In the genomic region with DNA sequence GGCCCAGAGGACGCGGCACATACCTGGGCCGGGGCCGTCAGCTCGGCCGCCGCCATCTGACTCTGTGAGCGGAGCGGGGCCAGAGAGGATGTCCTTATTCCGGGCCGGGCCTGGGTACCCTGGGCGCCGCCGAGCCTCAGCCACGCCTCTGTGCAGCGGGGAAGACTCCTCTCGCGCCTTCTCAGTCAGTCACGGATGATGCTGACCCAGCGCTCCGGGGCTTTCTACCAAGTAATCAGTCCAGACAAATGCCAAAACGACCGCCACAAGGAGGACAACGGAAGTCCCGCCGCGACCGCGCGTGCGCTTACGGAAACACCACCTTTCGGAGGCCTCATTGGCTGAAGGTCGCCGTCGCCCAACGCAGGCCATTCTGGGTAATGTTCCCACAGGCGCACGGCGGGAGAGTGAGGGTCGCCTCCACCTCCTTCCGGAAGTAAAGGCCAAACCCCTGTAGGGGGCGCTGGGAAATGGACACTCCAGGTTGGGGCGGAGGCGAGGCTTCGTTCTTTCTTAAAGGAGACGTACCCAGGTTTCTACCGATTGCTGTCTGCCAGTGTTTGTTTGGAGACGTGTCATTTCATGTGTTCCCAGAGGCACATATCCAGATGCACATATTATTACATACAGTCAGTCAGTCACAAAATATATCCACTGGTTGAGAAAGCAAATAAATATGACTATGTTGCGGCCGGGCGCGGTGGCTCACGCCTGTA, we compare ENCODE assay signal across 8 cellular contexts. TPM values are rescaled to one million over a fixed set of nuclear protein-coding genes. Genes with fewer than 3 reads are reported as not detected.
DNase-seq lines count a peak whose midpoint lies in the region; ATAC-seq and TF ChIP-seq lines count a peak whose summit lies in the region.

A gene (minus strand): TSS at position 288 of the 716 bp plus-strand sequence. CDS start 232 bp downstream, at position 56.

- intact Hi-C loops in head of caudate nucleus (cut with DNase I) (loop anchor here (10.0 kb wide), 1 partner anchor 207 kb away; a partner anchor contains a TSS), testis (cut with DNase I; ENCODE audit: low total_unique reads) (no loop called here)

- H4K20me1 ChIP-seq in DND-41 (ENCODE audit: insufficient read depth, low read length) (peaks cover 14% of the 10 kb centered on the region; the same call in 1 of the 2 replicates), Karpas-422 (ENCODE audit: insufficient read depth, low read depth, low read length) (no peaks in the 10 kb centered on the region), osteoblast (ENCODE audit: insufficient read depth, low read length) (no peaks in the 10 kb centered on the region)

- H3K27ac Mint-ChIP-seq in activated naive CD8-positive, alpha-beta T cell treated with anti-CD3 and anti-CD28 coated beads, Interleukin-2, amount 10 ng/mL, durations not matched to agents 7 days and 5 days, result peak within 1 kb of the TSS; percentile 92

- POLR2A ChIA-PET in activated naive CD8-positive, alpha-beta T cell treated with anti-CD3 and anti-CD28 coated beads, Interleukin-2, amount 10 ng/mL, durations not matched to agents 7 days and 5 days (lab: Charles Lee), result no interaction called here

- TF ChIP-seq POLR2A in testis (IDR thresholded peaks at IDR 0.05), result no peak

- H3K36me3 ChIP-seq in DND-41 (ENCODE audit: insufficient read depth, low read length) (peaks cover 32% of the 10 kb centered on the region), Karpas-422 (ENCODE audit: insufficient read depth, low read length) (peaks cover 10% of the 10 kb centered on the region), SK-N-MC (ENCODE audit: insufficient read depth, low read length) (peaks cover 17% of the 10 kb centered on the region), osteoblast (ENCODE audit: insufficient read depth, low read length) (peaks cover 6% of the 10 kb centered on the region), testis (ENCODE audit: low read depth, missing control alignments) (no peaks in the 10 kb centered on the region)

- peaks cover 9% of the 10 kb centered on the region for H3K9me3 ChIP-seq in DND-41 (ENCODE audit: insufficient read depth, low read length, severe bottlenecking)
- H3K9me3 ChIP-seq in Karpas-422 (ENCODE audit: low read length), result peaks cover 57% of the 10 kb centered on the region
- peaks cover 11% of the 10 kb centered on the region for H3K9me3 ChIP-seq in SK-N-MC (ENCODE audit: low read depth, low read length)
- peaks cover under 1% of the 10 kb centered on the region for H3K9me3 ChIP-seq in osteoblast (ENCODE audit: low read depth, low read length)
- no peaks in the 10 kb centered on the region for H3K9me3 ChIP-seq in testis

- H3K36me3 Mint-ChIP-seq in activated naive CD8-positive, alpha-beta T cell treated with anti-CD3 and anti-CD28 coated beads, Interleukin-2, amount 10 ng/mL, durations not matched to agents 7 days and 5 days, result peaks cover 36% of the 10 kb centered on the region

- no peaks in the 10 kb centered on the region for H3K9me2 ChIP-seq in Karpas-422 (replicated peaks; ENCODE audit: insufficient read depth, low read length)

- ATAC-seq in DND-41 (ENCODE audit: insufficient read depth, low read depth) (peak; percentile 99), GM21717 (IDR thresholded peaks at IDR 0.05; ENCODE audit: unreplicated experiment) (peak; percentile 82)
- peak; percentile 96 for ATAC-seq in activated naive CD8-positive, alpha-beta T cell treated with anti-CD3 and anti-CD28 coated beads, Interleukin-2, amount 10 ng/mL, durations not matched to agents 7 days and 5 days (ENCODE audit: low read depth)

- H3K4me3 ChIP-seq in DND-41 (ENCODE audit: low read depth in 1 of 2, low read length in 2 of 2), result peak within 1 kb of the TSS; percentile 78 to 85
- peak within 1 kb of the TSS; percentile 73 for H3K4me3 ChIP-seq in Karpas-422 (ENCODE audit: low read length)
- H3K4me3 ChIP-seq in SK-N-MC, result peak within 1 kb of the TSS; percentile 85
- H3K4me3 ChIP-seq in osteoblast (ENCODE audit: insufficient read depth, low read length), result peak within 1 kb of the TSS; percentile 94
- H3K4me3 ChIP-seq in testis, result peak within 1 kb of the TSS; percentile 73 to 95

- 7 to 8% methylated on average over 19 to 54 of the region's 54 CpGs for WGBS in testis, 2 donors

- peaks cover 20% of the 10 kb centered on the region for H3K9me3 Mint-ChIP-seq in activated naive CD8-positive, alpha-beta T cell treated with anti-CD3 and anti-CD28 coated beads, Interleukin-2, amount 10 ng/mL, durations not matched to agents 7 days and 5 days

- H3K9ac ChIP-seq in DND-41 (ENCODE audit: low read depth, low read length) (peak within 1 kb of the TSS; percentile 77), Karpas-422 (ENCODE audit: low read length) (peak within 1 kb of the TSS; percentile 74), SK-N-MC (ENCODE audit: insufficient read length) (peak within 1 kb of the TSS; percentile 90)

- H3K4me1 ChIP-seq in DND-41 (ENCODE audit: insufficient read depth, low read length) (peaks cover 33% of the 10 kb centered on the region), Karpas-422 (ENCODE audit: low read length) (peaks cover 6% of the 10 kb centered on the region; the same call in 1 of the 2 replicates), osteoblast (ENCODE audit: insufficient read depth, low read length) (peaks cover 7% of the 10 kb centered on the region), testis (peaks cover 12% of the 10 kb centered on the region)

- H3K4me3 Mint-ChIP-seq in activated naive CD8-positive, alpha-beta T cell treated with anti-CD3 and anti-CD28 coated beads, Interleukin-2, amount 10 ng/mL, durations not matched to agents 7 days and 5 days, result peak within 1 kb of the TSS; percentile 95

- H3K27me3 Mint-ChIP-seq in activated naive CD8-positive, alpha-beta T cell treated with anti-CD3 and anti-CD28 coated beads, Interleukin-2, amount 10 ng/mL, durations not matched to agents 7 days and 5 days, result no peaks in the 10 kb centered on the region

- peaks cover 15% of the 10 kb centered on the region for H3K4me1 Mint-ChIP-seq in activated naive CD8-positive, alpha-beta T cell treated with anti-CD3 and anti-CD28 coated beads, Interleukin-2, amount 10 ng/mL, durations not matched to agents 7 days and 5 days

- H3K4me2 ChIP-seq in DND-41 (ENCODE audit: insufficient read depth, low read length) (peak within 1 kb of the TSS; percentile 93), Karpas-422 (ENCODE audit: low read depth, low read length, poor library complexity, severe bottlenecking) (peak within 1 kb of the TSS; percentile 63), osteoblast (ENCODE audit: insufficient read depth, low read length) (peak within 1 kb of the TSS; percentile 77)

- H2AFZ ChIP-seq in DND-41 (ENCODE audit: low read depth, low read length) (peak within 1 kb of the TSS; percentile 87), Karpas-422 (ENCODE audit: low read length) (no peak within 1 kb of the TSS), osteoblast (ENCODE audit: low read length) (peak within 1 kb of the TSS; percentile 86)

- TF ChIP-seq CTCF in DND-41 (IDR thresholded peaks at IDR 0.05; ENCODE audit: borderline replicate concordance, extremely low read depth, low read length, poor library complexity, severe bottlenecking), result peak; percentile 94
- peak; percentile 58 for TF ChIP-seq CTCF in osteoblast (IDR thresholded peaks at IDR 0.05; ENCODE audit: extremely low read depth, low read depth, low read length)
- TF ChIP-seq CTCF in testis (IDR thresholded peaks at IDR 0.05), result peak; percentile 40 to 84 (median 74)

- peak; percentile 98 for DNase-seq in DND-41
- peak; percentile 93 for DNase-seq in Karpas-422
- peak; percentile 74 for DNase-seq in SK-N-MC (ENCODE audit: low read depth, low spot score)
- DNase-seq in activated naive CD8-positive, alpha-beta T cell treated with anti-CD3 and anti-CD28 coated beads, Interleukin-2, amount 10 ng/mL, durations not matched to agents 7 days and 5 days, result peak; percentile 88
- peak; percentile 91 to 99 (median 96) for DNase-seq in head of caudate nucleus
- DNase-seq in osteoblast (ENCODE audit: insufficient read length, low spot score, missing footprints), result peak; percentile 96
- DNase-seq in testis, result peak; percentile 97

- H3K27me3 ChIP-seq in DND-41 (ENCODE audit: insufficient read depth, low read length, poor library complexity), result no peaks in the 10 kb centered on the region
- H3K27me3 ChIP-seq in Karpas-422 (ENCODE audit: low read length), result peaks cover 2% of the 10 kb centered on the region; the same call in 1 of the 2 replicates
- no peaks in the 10 kb centered on the region for H3K27me3 ChIP-seq in osteoblast (ENCODE audit: insufficient read depth, low read length)
- no peaks in the 10 kb centered on the region for H3K27me3 ChIP-seq in testis

- H3K27ac ChIP-seq in DND-41 (ENCODE audit: low read length), result peak within 1 kb of the TSS; percentile 81
- no peak within 1 kb of the TSS for H3K27ac ChIP-seq in Karpas-422 (ENCODE audit: low read length)
- H3K27ac ChIP-seq in SK-N-MC, result peak within 1 kb of the TSS; percentile 33; the same call in 1 of the 2 replicates
- peak within 1 kb of the TSS; percentile 45 for H3K27ac ChIP-seq in osteoblast (ENCODE audit: low read depth, low read length)
- H3K27ac ChIP-seq in testis, result peak within 1 kb of the TSS; percentile 55 to 74

- H3K79me2 ChIP-seq in DND-41 (ENCODE audit: insufficient read depth, low read length) (peaks cover 56% of the 10 kb centered on the region), Karpas-422 (ENCODE audit: low read length) (peaks cover 27% of the 10 kb centered on the region), osteoblast (ENCODE audit: insufficient read depth, low read length) (peaks cover 40% of the 10 kb centered on the region)

RNA-seq across cellular contexts. Expression of the gene that starts here (rescaled TPM):
- 0.75 and 3.8 TPM in 2 replicates for total RNA-seq in Karpas-422 (2014; rRNA removed; shearing (Covaris generic); ENCODE audit: low replicate concordance)
- total RNA-seq in activated naive CD8-positive, alpha-beta T cell treated with anti-CD3 and anti-CD28 coated beads, Interleukin-2, amount 10 ng/mL, durations not matched to agents 7 days and 5 days, result 10 to 100 TPM; 16.0 to 18.8 TPM
- total RNA-seq in osteoblast, result 5.8 and 5.9 TPM in 2 replicates
- total RNA-seq in testis, result 10 to 100 TPM; 13.3 to 15.7 TPM
- polyA plus RNA-seq in testis (ENCODE audit: insufficient read depth, low read depth, low replicate concordance), result 7.8 TPM
